Comparison of ENCODE assay signal across 24 cellular contexts in genomic region chr11:88618716-88619462, GRCh38.
DNase-seq lines count a peak whose midpoint lies in the region; TF ChIP-seq lines count a peak whose summit lies in the region.
"Had no signal": no experiment of that assay in that cellular context is flagged by ENCODE, and none has a peak within 500 bp of the region (broad histone marks: within the 10 kb centered on the region; RNA-seq: fewer than 3 reads in every experiment).

No MANE protein-coding gene starts in this region.

- no peaks in the 10 kb centered on the region for H3K27me3 Mint-ChIP-seq in endodermal cell (ENCODE audit: insufficient read depth)
- H3K27me3 Mint-ChIP-seq: CD4-positive, CD25-positive, alpha-beta regulatory T cell; IgD-negative memory B cell had no signal

- peak overlapping the region; percentile 1; the same call in 1 of the 2 replicates for H3K4me3 ChIP-seq in SK-N-MC
- no peak overlapping the region for H3K4me3 ChIP-seq in adrenal gland
- no peak overlapping the region for H3K4me3 ChIP-seq in endodermal cell (ENCODE audit: low read length)
- H3K4me3 ChIP-seq: BLaER1 had no signal

- H3K27me3 ChIP-seq in adrenal gland, result no peaks in the 10 kb centered on the region
- H3K27me3 ChIP-seq in endodermal cell (ENCODE audit: control insufficient read depth, insufficient read depth, low read length, poor library complexity, severe bottlenecking), result no peaks in the 10 kb centered on the region
- H3K27me3 ChIP-seq: BLaER1 had no signal

- 38 to 49% (median 45%) methylated on average over 4 of the region's 4 CpGs for WGBS in adrenal gland, 4 donors
- WGBS in endodermal cell (ENCODE audit: insufficient coverage in 1 of 2, insufficient read length in 1 of 2), 2 experiments, result 68 to 69% methylated on average over 4 of the region's 4 CpGs

- intact Hi-C loops in adrenal gland (cut with DNase I), result no loop called here

- H3K27ac Mint-ChIP-seq in endodermal cell, result no peak overlapping the region
- H3K27ac Mint-ChIP-seq: CD4-positive, CD25-positive, alpha-beta regulatory T cell; IgD-negative memory B cell had no signal

- H3K4me1 ChIP-seq in adrenal gland (replicated peaks in 1 of 2) (no peaks in the 10 kb centered on the region), endodermal cell (ENCODE audit: control insufficient read depth, insufficient read depth, low read length) (no peaks in the 10 kb centered on the region)
- H3K4me1 ChIP-seq: BLaER1 had no signal

- H3K27ac ChIP-seq in SK-N-MC (peak overlapping the region; percentile 6; the same call in 1 of the 2 replicates), adrenal gland (no peak overlapping the region), endodermal cell (ENCODE audit: low read depth, low read length) (no peak overlapping the region)
- H3K27ac ChIP-seq: BLaER1, KMS-11, RWPE1 had no signal

- H3K9me3 ChIP-seq in SK-N-MC (ENCODE audit: low read depth, low read length) (no peaks in the 10 kb centered on the region), adrenal gland (replicated peaks in 1 of 3) (no peaks in the 10 kb centered on the region), endodermal cell (ENCODE audit: control insufficient read depth, low read length) (no peaks in the 10 kb centered on the region)
- H3K9me3 ChIP-seq: BLaER1, SK-N-SH had no signal

- H3K36me3 ChIP-seq in SK-N-MC (ENCODE audit: insufficient read depth, low read length), result no peaks in the 10 kb centered on the region
- H3K36me3 ChIP-seq in adrenal gland (replicated peaks in 1 of 2), result no peaks in the 10 kb centered on the region
- no peaks in the 10 kb centered on the region for H3K36me3 ChIP-seq in endodermal cell (ENCODE audit: control insufficient read depth, insufficient read depth, low read length)
- H3K36me3 ChIP-seq: BLaER1 had no signal

- no peak for TF ChIP-seq POLR2A in adrenal gland (IDR thresholded peaks at IDR 0.05)

- DNase-seq in EH (ENCODE audit: low read depth), result peak; percentile 22
- peak; percentile 28 for DNase-seq in NCI-H526 treated with DMSO at 0.1 percent for 48 hours (lab: John Stamatoyannopoulos, UW)
- no peak for DNase-seq in SK-N-MC (ENCODE audit: low read depth, low spot score)
- peak; percentile 52 for DNase-seq in foreskin melanocyte
- no peak for DNase-seq in SK-N-DZ (ENCODE audit: low spot score)
- no peak for DNase-seq in adrenal gland
- DNase-seq in endodermal cell, result no peak
- DNase-seq: CD4-positive, CD25-positive, alpha-beta regulatory T cell; DMS53; EL; GDM1; HCEC 1CT; MM.1S; NCI-H1417 treated with DMSO at 0.1 percent for 48 hours; NCI-H1694 treated with DMSO at 0.1 percent for 48 hours; NCI-H2081; NCI-H2227 treated with DMSO at 0.1 percent for 48 hours; NCI-H748 treated with DMSO at 0.1 percent for 48 hours; SHP77; SK-N-SH had no signal

- no peaks in the 10 kb centered on the region for H3K4me1 Mint-ChIP-seq in endodermal cell
- H3K4me1 Mint-ChIP-seq: CD4-positive, CD25-positive, alpha-beta regulatory T cell; IgD-negative memory B cell had no signal

- H3K9ac ChIP-seq in SK-N-MC (ENCODE audit: insufficient read length), result no peak overlapping the region
- no peak overlapping the region for H3K9ac ChIP-seq in endodermal cell (ENCODE audit: extremely low read depth, low read length, poor library complexity, severe bottlenecking)
- H3K9ac ChIP-seq: BLaER1, KMS-11, SK-N-SH had no signal

- H3K9me3 Mint-ChIP-seq in endodermal cell, result no peaks in the 10 kb centered on the region
- H3K9me3 Mint-ChIP-seq: IgD-negative memory B cell had no signal

- H3K36me3 Mint-ChIP-seq in endodermal cell (ENCODE audit: low read depth), result no peaks in the 10 kb centered on the region
- H3K36me3 Mint-ChIP-seq: CD4-positive, CD25-positive, alpha-beta regulatory T cell; IgD-negative memory B cell had no signal

- no peak overlapping the region for H3K4me3 Mint-ChIP-seq in endodermal cell
- H3K4me3 Mint-ChIP-seq: CD4-positive, CD25-positive, alpha-beta regulatory T cell; IgD-negative memory B cell had no signal

- TF ChIP-seq CTCF in adrenal gland (IDR thresholded peaks at IDR 0.05) (no peak), endodermal cell (conservative IDR thresholded peaks at IDR 0.05) (no peak)

Comparison
In these comparisons a context has a peak if more than half of its experiments do, and no peak if none do; other contexts are left out.
1. DNase-seq: peak in EH (single experiment), NCI-H526 treated with DMSO at 0.1 percent for 48 hours (single experiment) and foreskin melanocyte (single experiment); none in SK-N-MC (single experiment), SK-N-DZ (single experiment), adrenal gland (0 of 7) and endodermal cell (single experiment).